In the genomic region with DNA sequence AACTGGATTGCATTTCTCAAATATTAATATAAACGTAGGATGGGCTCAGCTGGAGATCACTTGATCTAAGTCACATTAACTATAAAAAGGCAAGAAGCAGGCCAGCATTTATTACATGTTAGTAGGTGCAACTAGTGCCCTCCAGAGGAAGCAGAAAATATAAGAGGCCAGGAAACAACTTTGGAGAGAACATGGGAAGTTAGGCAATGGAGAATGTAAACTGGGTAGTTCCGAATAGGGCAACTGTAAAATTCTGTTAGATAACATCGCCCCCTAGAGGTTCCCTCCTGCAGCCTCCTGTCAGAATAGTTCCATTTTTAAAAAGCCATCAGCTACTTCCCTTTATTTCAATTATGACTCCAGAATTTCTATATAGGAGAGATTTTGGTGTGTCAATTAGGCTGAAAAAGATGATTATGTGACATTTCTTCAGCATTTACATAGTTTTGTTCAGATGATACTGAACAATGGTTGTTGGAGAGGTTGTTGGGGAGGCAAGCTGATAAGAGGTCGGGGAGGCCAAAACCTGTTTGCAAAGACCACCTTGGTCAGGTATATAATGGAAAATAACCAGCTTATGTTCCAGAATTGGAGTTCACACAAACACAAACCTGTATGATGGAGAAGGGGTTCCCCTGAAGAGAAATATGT, we compare ENCODE assay signal across 8 cellular contexts. TPM values are rescaled to one million over a fixed set of nuclear protein-coding genes. Genes with fewer than 3 reads are reported as not detected.
DNase-seq lines count a peak whose midpoint lies in the region; ATAC-seq and TF ChIP-seq lines count a peak whose summit lies in the region.

No MANE protein-coding gene starts in this region.

- H3K4me3 ChIP-seq in WI38 (ENCODE audit: low read depth, low read length) (no peak overlapping the region), lung (no peak overlapping the region)

- H3K27ac ChIP-seq in lung (ENCODE audit: low read depth in 1 of 2, low read length in 1 of 2): no peak overlapping the region

- peak; percentile 57 for ATAC-seq in GM18868 (IDR thresholded peaks at IDR 0.05; ENCODE audit: unreplicated experiment)
- ATAC-seq in HG03442 (IDR thresholded peaks at IDR 0.05; ENCODE audit: unreplicated experiment): peak; percentile 44
- peak; percentile 93 for ATAC-seq in lung (ENCODE audit: insufficient read depth, low FRiP score)

- no peaks in the 10 kb centered on the region for H3K9me3 ChIP-seq in lung (ENCODE audit: control insufficient read depth in 2 of 2, insufficient read depth in 1 of 2, low read length in 1 of 2)

- H3K36me3 ChIP-seq in lung (ENCODE audit: control insufficient read depth in 2 of 2, insufficient read depth in 2 of 2, low read length in 2 of 2): peaks cover 0 to 3% of the 10 kb centered on the region in 2 donors

- TF ChIP-seq CTCF in WI38 (IDR thresholded peaks at IDR 0.05; ENCODE audit: low read depth, low read length) (peak; percentile 76), lung (IDR thresholded peaks at IDR 0.05; ENCODE audit: control extremely low read depth, extremely low read depth) (peak; percentile 52)

- H3K27me3 ChIP-seq in lung (ENCODE audit: control insufficient read depth, insufficient read depth): no peaks in the 10 kb centered on the region

- 29 to 33% methylated on average over 4 of the region's 4 CpGs for WGBS in lung, 2 donors

- H3K4me1 ChIP-seq in lung (ENCODE audit: control insufficient read depth in 2 of 2, insufficient read depth in 2 of 2, low read length in 2 of 2): no peaks in the 10 kb centered on the region

- peak; percentile 86 for DNase-seq in AG20443 (ENCODE audit: low spot score)
- peak; percentile 78 for DNase-seq in NCI-H345 treated with DMSO at 0.1 percent for 48 hours (lab: John Stamatoyannopoulos, UW; ENCODE audit: unreplicated experiment)
- DNase-seq in dermis microvascular lymphatic vessel endothelial cell (ENCODE audit: low read depth in 2 of 2): peak; percentile 79 to 80
- peak; percentile 64 for DNase-seq in lung (ENCODE audit: low spot score)
- peak; percentile 6 for DNase-seq in stimulated activated CD8-positive, alpha-beta memory T cell treated with anti-CD3 and anti-CD28 coated beads, Interleukin-7, amount 100 ng/mL, for 24 hours (ENCODE audit: low read depth)

RNA-seq across cellular contexts. Expression of gene CCL28, which starts 22.4 kb away (rescaled TPM):
- total RNA-seq in dermis microvascular lymphatic vessel endothelial cell (1.2 and 2.1 TPM in 2 replicates), lung (1 to 10 TPM; 6.4 to 7.7 TPM)
- 1 to 10 TPM; 3.5 to 7.0 TPM for polyA plus RNA-seq in lung

Comparison
In these comparisons a context has a peak if more than half of its experiments do, and no peak if none do; other contexts are left out.
1. DNase-seq: peak in every context shown above with its lines; median percentile 86 in AG20443; 80 in dermis microvascular lymphatic vessel endothelial cell; 78 in NCI-H345 treated with DMSO at 0.1 percent for 48 hours; 64 in lung; 6 in stimulated activated CD8-positive, alpha-beta memory T cell treated with anti-CD3 and anti-CD28 coated beads, Interleukin-7, amount 100 ng/mL, for 24 hours.